8 cellular contexts compared by ENCODE assay signal in genomic region chr2:216636570-216637450, GRCh38. TPM values are rescaled to one million over a fixed set of nuclear protein-coding genes. Genes with fewer than 3 reads are reported as not detected.
DNase-seq lines count a peak whose midpoint lies in the region; ATAC-seq and TF ChIP-seq lines count a peak whose summit lies in the region.
"Had no signal": no experiment of that assay in that cellular context is flagged by ENCODE, and none has a peak within 500 bp of the region (broad histone marks: within the 10 kb centered on the region; RNA-seq: fewer than 3 reads in every experiment).

No MANE protein-coding gene starts in this region.

- peak overlapping the region; percentile 55 for H2AFZ ChIP-seq in smooth muscle cell (ENCODE audit: low read depth)

- no peaks in the 10 kb centered on the region for H3K36me3 Mint-ChIP-seq in activated T-helper 17 cell treated with anti-CD3 and anti-CD28 coated beads, Interleukin-2, amount 50 U/mL, for 72 hours (ENCODE audit: low read depth)

- H3K4me1 Mint-ChIP-seq in activated T-helper 17 cell treated with anti-CD3 and anti-CD28 coated beads, Interleukin-2, amount 50 U/mL, for 72 hours = peaks cover 5% of the 10 kb centered on the region

- H3K4me2 ChIP-seq in smooth muscle cell = peak overlapping the region; percentile 100

- H3K4me1 ChIP-seq in HUES48 (ENCODE audit: control insufficient read depth, insufficient read depth, low read length) = peaks cover 20% of the 10 kb centered on the region
- H3K4me1 ChIP-seq in left ventricle myocardium inferior = peaks cover 38% of the 10 kb centered on the region
- H3K4me1 ChIP-seq in smooth muscle cell (ENCODE audit: low read depth) = peaks cover 32% of the 10 kb centered on the region

- no peak for ATAC-seq in activated T-helper 17 cell treated with anti-CD3 and anti-CD28 coated beads, Interleukin-2, amount 50 U/mL, for 72 hours (replicated peaks)
- no peak for ATAC-seq in HG03095 (IDR thresholded peaks at IDR 0.05; ENCODE audit: unreplicated experiment)

- H3K27ac ChIP-seq in HUES48 (ENCODE audit: low read depth, low read length) (peak overlapping the region; percentile 83), left ventricle myocardium inferior (replicated peaks) (peak overlapping the region; percentile 75), smooth muscle cell (ENCODE audit: low read depth) (no peak overlapping the region)

- TF ChIP-seq CTCF in left ventricle myocardium inferior (IDR thresholded peaks at IDR 0.05; ENCODE audit: borderline replicate concordance) = no peak
- TF ChIP-seq CTCF in smooth muscle cell (IDR thresholded peaks at IDR 0.05; ENCODE audit: borderline replicate concordance, insufficient read depth, poor library complexity, severe bottlenecking) = no peak

- peaks cover 11% of the 10 kb centered on the region for H3F3A ChIP-seq in smooth muscle cell (ENCODE audit: low read depth)

- H3K9ac ChIP-seq in HUES48 (ENCODE audit: low read depth, low read length) (no peak overlapping the region; the same call in 1 of the 2 replicates), smooth muscle cell (ENCODE audit: low read depth) (no peak overlapping the region)

- peaks cover 50% of the 10 kb centered on the region for H3K27me3 Mint-ChIP-seq in activated T-helper 17 cell treated with anti-CD3 and anti-CD28 coated beads, Interleukin-2, amount 50 U/mL, for 72 hours

- WGBS in smooth muscle cell (ENCODE audit: low lambda C conversion rate) = 11% methylated on average over 28 of the region's 29 CpGs

- intact Hi-C loops in left ventricle myocardium inferior (cut with micrococcal nuclease) = no loop called here

- DNase-seq in SIG-M5 treated with dmso at 0.1 percent for 504 hours (lab: John Stamatoyannopoulos, UW; ENCODE audit: unreplicated experiment) = peak; percentile 92
- DNase-seq in left ventricle myocardium inferior = no peak
- no peak for DNase-seq in smooth muscle cell (lab: John Stamatoyannopoulos, UW; ENCODE audit: unreplicated experiment)
- DNase-seq in SW 1271 (lab: John Stamatoyannopoulos, UW) = no peak
- DNase-seq: left cardiac atrium had no signal

- H3K27me3 ChIP-seq in HUES48 (ENCODE audit: control insufficient read depth, insufficient read depth, low read length) (peaks cover 22% of the 10 kb centered on the region), left ventricle myocardium inferior (ENCODE audit: low read depth) (peaks cover 3% of the 10 kb centered on the region), smooth muscle cell (ENCODE audit: low read depth) (peaks cover 17% of the 10 kb centered on the region)

- H3K9me3 ChIP-seq in HUES48 (ENCODE audit: control insufficient read depth, insufficient read depth, low read length) (no peaks in the 10 kb centered on the region), left ventricle myocardium inferior (replicated peaks) (no peaks in the 10 kb centered on the region), smooth muscle cell (replicated peaks; ENCODE audit: low read depth) (no peaks in the 10 kb centered on the region)

- H3K79me2 ChIP-seq in smooth muscle cell (ENCODE audit: low read depth) = peaks cover 25% of the 10 kb centered on the region

- H3K27ac Mint-ChIP-seq in activated T-helper 17 cell treated with anti-CD3 and anti-CD28 coated beads, Interleukin-2, amount 50 U/mL, for 72 hours = no peak overlapping the region

- H3K4me3 Mint-ChIP-seq in activated T-helper 17 cell treated with anti-CD3 and anti-CD28 coated beads, Interleukin-2, amount 50 U/mL, for 72 hours = no peak overlapping the region

- peaks cover 18% of the 10 kb centered on the region for H3K36me3 ChIP-seq in HUES48 (ENCODE audit: control insufficient read depth, insufficient read depth, low read length)
- peaks cover 8% of the 10 kb centered on the region for H3K36me3 ChIP-seq in left ventricle myocardium inferior
- no peaks in the 10 kb centered on the region for H3K36me3 ChIP-seq in smooth muscle cell (ENCODE audit: low read depth)

- no peaks in the 10 kb centered on the region for H4K20me1 ChIP-seq in smooth muscle cell (ENCODE audit: low read depth)

- peak overlapping the region; percentile 76 for H3K4me3 ChIP-seq in HUES48 (ENCODE audit: low read depth, low read length)
- H3K4me3 ChIP-seq in left ventricle myocardium inferior = peak overlapping the region; percentile 78
- H3K4me3 ChIP-seq in smooth muscle cell = peak overlapping the region; percentile 64

- H3K9me3 Mint-ChIP-seq in activated T-helper 17 cell treated with anti-CD3 and anti-CD28 coated beads, Interleukin-2, amount 50 U/mL, for 72 hours = no peaks in the 10 kb centered on the region

RNA-seq across cellular contexts. Expression of gene IGFBP2, which starts 3.6 kb away (rescaled TPM):
- 136 TPM for total RNA-seq in left ventricle myocardium inferior
- 143 and 162 TPM in 2 replicates for total RNA-seq in smooth muscle cell
- polyA plus RNA-seq in smooth muscle cell = 225 and 416 TPM in 2 replicates
- total RNA-seq in activated T-helper 17 cell treated with anti-CD3 and anti-CD28 coated beads, Interleukin-2, amount 50 U/mL, for 72 hours = under 1 TPM in 1 of 2 donors, not detected in 1; 0.32 TPM

RNA-seq across cellular contexts. Expression of gene IGFBP5, which starts 58.5 kb away (rescaled TPM):
- 138 TPM for total RNA-seq in left ventricle myocardium inferior
- 766 and 787 TPM in 2 replicates for total RNA-seq in smooth muscle cell
- polyA plus RNA-seq in smooth muscle cell = 381 and 426 TPM in 2 replicates
- not detected for total RNA-seq in activated T-helper 17 cell treated with anti-CD3 and anti-CD28 coated beads, Interleukin-2, amount 50 U/mL, for 72 hours

Comparison
In these comparisons a context has a peak if more than half of its experiments do, and no peak if none do; other contexts are left out.
1. RNA of gene IGFBP2, which starts 3.6 kb away (total RNA-seq): 143 to 162 TPM in smooth muscle cell and 136 TPM in left ventricle myocardium inferior (single experiment); 0.32 TPM in activated T-helper 17 cell treated with anti-CD3 and anti-CD28 coated beads, Interleukin-2, amount 50 U/mL, for 72 hours; every median in the first group is over 100 times any median in the second.
2. RNA of gene IGFBP5, which starts 58.5 kb away (total RNA-seq): 766 to 787 TPM in smooth muscle cell and 138 TPM in left ventricle myocardium inferior (single experiment); not detected in activated T-helper 17 cell treated with anti-CD3 and anti-CD28 coated beads, Interleukin-2, amount 50 U/mL, for 72 hours; every median in the first group is over 100 times any median in the second.
3. Peak in every context shown above with its lines, with median percentiles within 50 percentile points of each other: H3K4me3 ChIP-seq.